29 cellular contexts compared by ENCODE assay signal in genomic region chr12:38502016-38502415, GRCh38.
"Had no signal": no experiment of that assay in that cellular context is flagged by ENCODE, and none has a peak within 500 bp of the region (broad histone marks: within the 10 kb centered on the region; RNA-seq: fewer than 3 reads in every experiment).

No MANE protein-coding gene starts in this region.

- H3K9me3 ChIP-seq: colonic mucosa, gastrocnemius medialis, lower lobe of right lung, neutrophil, thyroid gland, vagina had no signal

- H3K4me3 Mint-ChIP-seq: dendritic cell treated with granulocyte-macrophage colony-stimulating factor and Interleukin-4, amounts not matched to agents 40 ng/mL and 50 ng/mL, for 4 days; endodermal cell; memory B cell; natural killer cell; neural crest cell; stimulated activated effector memory CD8-positive, alpha-beta T cell treated with anti-CD3 and anti-CD28 coated beads, Interleukin-12 subunit alpha, Interleukin-12 subunit beta, amount 100 ng/mL, for 72 hours had no signal

- H3K36me3 ChIP-seq: colonic mucosa, gastrocnemius medialis, heart right ventricle, lower lobe of right lung, neutrophil, right atrium auricular region, stomach, thyroid gland, vagina had no signal

- H2AFZ ChIP-seq: parathyroid adenoma had no signal

- H3K27me3 ChIP-seq: colonic mucosa, gastrocnemius medialis, heart right ventricle, neutrophil, right atrium auricular region, stomach, thyroid gland, vagina had no signal

- ATAC-seq: esophagus mucosa; gastrocnemius medialis; left ventricle myocardium superior; lower lobe of right lung; natural killer cell; sciatic nerve; stimulated activated effector memory CD8-positive, alpha-beta T cell treated with anti-CD3 and anti-CD28 coated beads, Interleukin-12 subunit alpha, Interleukin-12 subunit beta, amount 100 ng/mL, for 72 hours had no signal

- H3K36me3 Mint-ChIP-seq: memory B cell, natural killer cell had no signal

- H3K4me1 ChIP-seq: colonic mucosa, gastrocnemius medialis, heart right ventricle, lower lobe of right lung, parathyroid adenoma, right atrium auricular region, stomach, vagina had no signal

- H3K9ac ChIP-seq: parathyroid adenoma had no signal

- DNase-seq: colonic mucosa; effector CD8-positive, alpha-beta T cell; endodermal cell; foreskin fibroblast; gastrocnemius medialis; heart right ventricle; hippocampal formation; islet precursor cell; left ventricle myocardium superior; lower lobe of right lung; natural killer cell; stimulated activated CD4-positive, alpha-beta T cell treated with anti-CD3 and anti-CD28 coated beads, Interleukin-2, amount 100 ng/mL, for 24 hours; stimulated activated CD4-positive, alpha-beta T cell treated with anti-CD3 and anti-CD28 coated beads, Interleukin-4, amount 100 ng/mL, for 24 hours; stimulated activated naive CD4-positive, alpha-beta T cell treated with Interleukin-2 at 50 U/mL for 16 hours; stomach; thyroid gland; trophoblast cell had no signal

- H3K27ac Mint-ChIP-seq: dendritic cell treated with granulocyte-macrophage colony-stimulating factor and Interleukin-4, amounts not matched to agents 40 ng/mL and 50 ng/mL, for 4 days; endodermal cell; memory B cell; natural killer cell; progenitor cell of endocrine pancreas; stimulated activated effector memory CD8-positive, alpha-beta T cell treated with anti-CD3 and anti-CD28 coated beads, Interleukin-12 subunit alpha, Interleukin-12 subunit beta, amount 100 ng/mL, for 72 hours had no signal

- H3K79me2 ChIP-seq: parathyroid adenoma had no signal

- H3K27ac ChIP-seq: colonic mucosa, epithelial cell of prostate, gastrocnemius medialis, heart right ventricle, lower lobe of right lung, neutrophil, parathyroid adenoma, right atrium auricular region, stomach, thyroid gland, vagina had no signal

- H3K27me3 Mint-ChIP-seq: dendritic cell treated with granulocyte-macrophage colony-stimulating factor and Interleukin-4, amounts not matched to agents 40 ng/mL and 50 ng/mL, for 4 days; memory B cell; progenitor cell of endocrine pancreas had no signal

- H3K4me3 ChIP-seq: colonic mucosa, gastrocnemius medialis, heart right ventricle, lower lobe of right lung, right atrium auricular region, stomach, thyroid gland, vagina had no signal

- H3K4me1 Mint-ChIP-seq: memory B cell; natural killer cell; stimulated activated effector memory CD8-positive, alpha-beta T cell treated with anti-CD3 and anti-CD28 coated beads, Interleukin-12 subunit alpha, Interleukin-12 subunit beta, amount 100 ng/mL, for 72 hours had no signal
